In genomic region chr5:64690104-64690416, GRCh38 we compare ENCODE assay signal across 14 cellular contexts. TPM values are rescaled to one million over a fixed set of nuclear protein-coding genes. Genes with fewer than 3 reads are reported as not detected.
A peak's percentile ranks its signal among the peaks of the same experiment; 100 is the strongest.
DNase-seq lines count a peak whose midpoint lies in the region; ATAC-seq and TF ChIP-seq lines count a peak whose summit lies in the region.
"Had no signal": no experiment of that assay in that cellular context is flagged by ENCODE, and none has a peak within 500 bp of the region (broad histone marks: within the 10 kb centered on the region; RNA-seq: fewer than 3 reads in every experiment).

No MANE protein-coding gene starts in this region.

- H3K9me3 Mint-ChIP-seq in CD4-positive, alpha-beta memory T cell = peaks cover 0 to 4% (median under 1%) of the 10 kb centered on the region in 8 donors
- no peaks in the 10 kb centered on the region for H3K9me3 Mint-ChIP-seq in nephron
- H3K9me3 Mint-ChIP-seq: dendritic cell treated with granulocyte-macrophage colony-stimulating factor and Interleukin-4, amounts not matched to agents 40 ng/mL and 50 ng/mL, for 4 days had no signal

- TF ChIP-seq CTCF in choroid plexus epithelial cell (conservative IDR thresholded peaks at IDR 0.05; ENCODE audit: low read depth, low read length) (no peak), nephron (IDR thresholded peaks at IDR 0.05; ENCODE audit: unreplicated experiment in 3 of 3) (no peak)

- peaks cover 4% of the 10 kb centered on the region for H3K27me3 ChIP-seq in CD4-positive, alpha-beta memory T cell (ENCODE audit: insufficient read depth, low read length)
- H3K27me3 ChIP-seq in HUES64 (ENCODE audit: insufficient read depth, low read length) = peaks cover 51% of the 10 kb centered on the region

- POLR2A ChIA-PET in CD4-positive, alpha-beta memory T cell (lab: Charles Lee; ENCODE audit: partially characterized antibody) = no interaction called here

- H3K36me3 ChIP-seq in CD4-positive, alpha-beta memory T cell (ENCODE audit: insufficient read depth, low read length) = no peaks in the 10 kb centered on the region
- H3K36me3 ChIP-seq in HUES64 (ENCODE audit: insufficient read depth, low read length) = no peaks in the 10 kb centered on the region
- H3K36me3 ChIP-seq: upper lobe of left lung had no signal

- no peak overlapping the region for H3K4me3 ChIP-seq in CD4-positive, alpha-beta memory T cell (ENCODE audit: low read length in 2 of 2)
- H3K4me3 ChIP-seq in HUES64 (ENCODE audit: low read length) = peak overlapping the region; percentile 68
- H3K4me3 ChIP-seq in choroid plexus epithelial cell (ENCODE audit: low read depth, low read length) = peak overlapping the region; percentile 38

- no peak for ATAC-seq in GM18861 (IDR thresholded peaks at IDR 0.05; ENCODE audit: unreplicated experiment)

- peak overlapping the region; percentile 21 to 78 (median 64) for H3K4me3 Mint-ChIP-seq in CD4-positive, alpha-beta memory T cell
- peak overlapping the region; percentile 80 to 84 (median 84) for H3K4me3 Mint-ChIP-seq in nephron
- H3K4me3 Mint-ChIP-seq: dendritic cell treated with granulocyte-macrophage colony-stimulating factor and Interleukin-4, amounts not matched to agents 40 ng/mL and 50 ng/mL, for 4 days had no signal

- H3K9ac ChIP-seq in HUES64 (ENCODE audit: low read depth, low read length) = peak overlapping the region; percentile 89

- WGBS in HUES64 = 5% methylated on average over 9 of the region's 9 CpGs

- peaks cover 17 to 41% of the 10 kb centered on the region in 2 donors for H3K27me3 Mint-ChIP-seq in CD4-positive, alpha-beta memory T cell
- peaks cover 69% of the 10 kb centered on the region for H3K27me3 Mint-ChIP-seq in nephron (ENCODE audit: low read depth)

- H3K4me1 ChIP-seq in CD4-positive, alpha-beta memory T cell (ENCODE audit: insufficient read depth, low read length) = peaks cover 5% of the 10 kb centered on the region
- peaks cover 31% of the 10 kb centered on the region for H3K4me1 ChIP-seq in HUES64 (ENCODE audit: insufficient read depth, low read length)

- H3K27ac ChIP-seq in CD4-positive, alpha-beta memory T cell (ENCODE audit: low read depth, low read length) = no peak overlapping the region
- H3K27ac ChIP-seq in HUES64 (ENCODE audit: low read depth, low read length) = no peak overlapping the region
- H3K27ac ChIP-seq: upper lobe of left lung had no signal

- H3K27ac Mint-ChIP-seq in CD4-positive, alpha-beta memory T cell = no peak overlapping the region
- H3K27ac Mint-ChIP-seq in nephron = no peak overlapping the region
- H3K27ac Mint-ChIP-seq: dendritic cell treated with granulocyte-macrophage colony-stimulating factor and Interleukin-4, amounts not matched to agents 40 ng/mL and 50 ng/mL, for 4 days had no signal

- H3K36me3 Mint-ChIP-seq in CD4-positive, alpha-beta memory T cell = no peaks in the 10 kb centered on the region
- no peaks in the 10 kb centered on the region for H3K36me3 Mint-ChIP-seq in nephron (ENCODE audit: low read depth)

- H3K4me1 Mint-ChIP-seq in CD4-positive, alpha-beta memory T cell = peaks cover 3 to 8% (median 5%) of the 10 kb centered on the region in 4 donors
- H3K4me1 Mint-ChIP-seq in nephron = peaks cover 8% of the 10 kb centered on the region

- DNase-seq in CD4-positive, alpha-beta memory T cell = no peak
- DNase-seq in choroid plexus epithelial cell (ENCODE audit: low read depth) = no peak
- DNase-seq in NCI-H1417 treated with DMSO at 0.1 percent for 48 hours (lab: John Stamatoyannopoulos, UW) = no peak
- DNase-seq in iPS-NIHi7 (ENCODE audit: extremely low spot score) = no peak
- DNase-seq in SKM-1 (lab: John Stamatoyannopoulos, UW; ENCODE audit: unreplicated experiment) = no peak
- DNase-seq: activated CD4-positive, alpha-beta T cell treated with anti-CD3 and anti-CD28 coated beads for 4 hours; NK-92 treated with Interleukin-12 subunit alpha and Interleukin-12 subunit beta, amount 100 ng/mL, for 24 hours had no signal

- intact Hi-C loops in CD4-positive, alpha-beta memory T cell (cut with micrococcal nuclease) = no loop called here

- H3K9me3 ChIP-seq in CD4-positive, alpha-beta memory T cell (ENCODE audit: control insufficient read depth in 1 of 2, low read length in 2 of 2) = no peaks in the 10 kb centered on the region
- no peaks in the 10 kb centered on the region for H3K9me3 ChIP-seq in HUES64 (ENCODE audit: insufficient read depth, low read depth, low read length)
- H3K9me3 ChIP-seq: upper lobe of left lung had no signal

- CTCF ChIA-PET in CD4-positive, alpha-beta memory T cell (lab: Charles Lee; ENCODE audit: partially characterized antibody) = no interaction called here

RNA-seq across cellular contexts. Expression of gene SHISAL2B, which starts 0.2 kb away (rescaled TPM):
- total RNA-seq in CD4-positive, alpha-beta memory T cell = not detected
- not detected for polyA plus RNA-seq in CD4-positive, alpha-beta memory T cell
- polyA plus RNA-seq in HUES64 (2013, experiment 1 of 2) = 18.2 TPM
- 14.6 TPM for polyA plus RNA-seq in HUES64 (2013, experiment 2 of 2)
- total RNA-seq: LHCN-M2, lower leg skin, upper lobe of left lung had no signal

Comparison
In these comparisons a context has a peak if more than half of its experiments do, and no peak if none do; other contexts are left out.
1. H3K4me3 ChIP-seq: peak in HUES64 (single experiment) and choroid plexus epithelial cell (single experiment); none in CD4-positive, alpha-beta memory T cell (0 of 2).